ENCODE assay signal across 2 cellular contexts in genomic region chr6:30162265-30163089, GRCh38.
TF ChIP-seq lines count a peak whose summit lies in the region.

No MANE protein-coding gene starts in this region.

TF ChIP-seq in HCT116, 20 proteins besides CTCF, POLR2A, EP300 and RAD21:
- TF ChIP-seq ELF1 (IDR thresholded peaks at IDR 0.05; ENCODE audit: borderline replicate concordance, low read depth) (no peak), ZNF274 (IDR thresholded peaks at IDR 0.05; ENCODE audit: low read depth, low read length) (no peak), YY1 (IDR thresholded peaks at IDR 0.05; ENCODE audit: extremely low read depth, insufficient replicate concordance, low read depth, low read length) (no peak), CEBPB (IDR thresholded peaks at IDR 0.05; ENCODE audit: low read depth) (no peak), SP1 (IDR thresholded peaks at IDR 0.05; ENCODE audit: low read depth) (no peak)

TF ChIP-seq in GM23338, 12 proteins besides CTCF, POLR2A, EP300 and RAD21:
- TF ChIP-seq ZNF114 (CRISPR knock-in tag; IDR thresholded peaks at IDR 0.05): no peak
